Comparison of ENCODE assay signal across 8 cellular contexts in genomic region chr19:12564016-12564664, GRCh38. TPM values are rescaled to one million over a fixed set of nuclear protein-coding genes. Genes with fewer than 3 reads are reported as not detected.
DNase-seq lines count a peak whose midpoint lies in the region; ATAC-seq and TF ChIP-seq lines count a peak whose summit lies in the region.

No MANE protein-coding gene starts in this region.

- ATAC-seq in GM18505 (IDR thresholded peaks at IDR 0.05; ENCODE audit: unreplicated experiment) = no peak

- DNase-seq in GF-D8 (lab: John Stamatoyannopoulos, UW) (peak; percentile 16), NCI-H1092 (lab: John Stamatoyannopoulos, UW) (peak; percentile 73), SK-MEL-5 (ENCODE audit: low read depth, low spot score) (peak; percentile 88), activated gamma-delta T cell (lab: John Stamatoyannopoulos, UW) (peak; percentile 68), foreskin melanocyte (peak; percentile 80), occipital lobe (lab: John Stamatoyannopoulos, UW) (peak; percentile 81), superior temporal gyrus (ENCODE audit: extremely low spot score) (peak; percentile 96)

- no peak for TF ChIP-seq POLR2A in GM18505 (IDR thresholded peaks at IDR 0.05; ENCODE audit: borderline replicate concordance, extremely low read depth, insufficient read depth, insufficient read length)

- in situ Hi-C loops in SK-MEL-5 (cut with HindIII; ENCODE audit: low pct_unique_long_range_greater_than_20kb, low sequenced_read_pairs) = no loop called here

RNA-seq across cellular contexts. Expression of gene ZNF564, which starts 12.9 kb away (rescaled TPM):
- total RNA-seq in SK-MEL-5 (2014; rRNA removed; shearing (Covaris generic)) = 3.5 and 4.9 TPM in 2 replicates
- 1.5 and 2.0 TPM in 2 replicates for polyA plus RNA-seq in SK-MEL-5 (2015; cell fraction: cytosol; rRNA removed)
- 0.89 and 6.7 TPM in 2 replicates for polyA plus RNA-seq in SK-MEL-5 (2015; cell fraction: nucleus; rRNA removed)
- 34.0 TPM for total RNA-seq in occipital lobe

RNA-seq across cellular contexts. Expression of gene ZNF490, which starts 46.5 kb away (rescaled TPM):
- total RNA-seq in SK-MEL-5 (2014; rRNA removed; shearing (Covaris generic)) = 5.2 and 5.5 TPM in 2 replicates
- 2.6 and 7.2 TPM in 2 replicates for polyA plus RNA-seq in SK-MEL-5 (2015; cell fraction: cytosol; rRNA removed)
- 0.31 and 2.9 TPM in 2 replicates for polyA plus RNA-seq in SK-MEL-5 (2015; cell fraction: nucleus; rRNA removed)
- 11.4 TPM for total RNA-seq in occipital lobe

RNA-seq across cellular contexts. Expression of gene ZNF791, which starts 46.6 kb away (rescaled TPM):
- 11.4 and 12.4 TPM in 2 replicates for total RNA-seq in SK-MEL-5 (2014; rRNA removed; shearing (Covaris generic))
- 5.8 and 6.2 TPM in 2 replicates for polyA plus RNA-seq in SK-MEL-5 (2015; cell fraction: cytosol; rRNA removed)
- polyA plus RNA-seq in SK-MEL-5 (2015; cell fraction: nucleus; rRNA removed) = 7.2 and 8.4 TPM in 2 replicates
- 27.6 TPM for total RNA-seq in occipital lobe

Comparison
In these comparisons a context has a peak if more than half of its experiments do, and no peak if none do; other contexts are left out.
1. DNase-seq: peak in every context shown above with its lines; median percentile 96 in superior temporal gyrus; 88 in SK-MEL-5; 81 in occipital lobe; 80 in foreskin melanocyte; 73 in NCI-H1092; 68 in activated gamma-delta T cell; 16 in GF-D8.